In the genomic region with DNA sequence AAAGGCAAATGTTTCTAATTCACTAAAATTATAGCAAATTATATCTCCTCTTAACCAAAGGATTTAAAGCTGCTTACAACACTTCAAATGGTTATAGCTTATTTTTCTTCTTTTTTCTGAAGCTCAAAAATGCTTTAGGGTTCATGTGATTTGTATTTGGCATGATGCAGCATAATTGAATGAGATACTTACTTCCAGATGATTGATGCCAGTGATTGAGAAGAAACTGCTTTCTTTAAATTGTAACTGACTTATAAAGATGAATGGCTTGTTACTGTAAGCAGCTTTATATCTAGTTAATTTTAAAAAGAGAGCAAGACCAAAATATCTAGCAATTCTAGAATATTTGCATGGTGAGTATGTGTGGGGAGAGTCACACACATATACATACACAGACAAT, we compare ENCODE assay signal across 1 cellular context.
TF ChIP-seq lines count a peak whose summit lies in the region.

No MANE protein-coding gene starts in this region.

TF ChIP-seq in SK-N-SH treated with all-trans-retinoic acid at 6 μM for 48 hours, 23 proteins besides CTCF, POLR2A, EP300 and RAD21 (continued from another document):
- TF ChIP-seq, protein P1, sequence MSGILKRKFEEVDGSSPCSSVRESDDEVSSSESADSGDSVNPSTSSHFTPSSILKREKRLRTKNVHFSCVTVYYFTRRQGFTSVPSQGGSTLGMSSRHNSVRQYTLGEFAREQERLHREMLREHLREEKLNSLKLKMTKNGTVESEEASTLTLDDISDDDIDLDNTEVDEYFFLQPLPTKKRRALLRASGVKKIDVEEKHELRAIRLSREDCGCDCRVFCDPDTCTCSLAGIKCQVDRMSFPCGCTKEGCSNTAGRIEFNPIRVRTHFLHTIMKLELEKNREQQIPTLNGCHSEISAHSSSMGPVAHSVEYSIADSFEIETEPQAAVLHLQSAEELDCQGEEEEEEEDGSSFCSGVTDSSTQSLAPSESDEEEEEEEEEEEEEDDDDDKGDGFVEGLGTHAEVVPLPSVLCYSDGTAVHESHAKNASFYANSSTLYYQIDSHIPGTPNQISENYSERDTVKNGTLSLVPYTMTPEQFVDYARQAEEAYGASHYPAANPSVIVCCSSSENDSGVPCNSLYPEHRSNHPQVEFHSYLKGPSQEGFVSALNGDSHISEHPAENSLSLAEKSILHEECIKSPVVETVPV (CRISPR knock-in tag; IDR thresholded peaks at IDR 0.05): no peak
